8 cellular contexts compared by ENCODE assay signal in the genomic region with DNA sequence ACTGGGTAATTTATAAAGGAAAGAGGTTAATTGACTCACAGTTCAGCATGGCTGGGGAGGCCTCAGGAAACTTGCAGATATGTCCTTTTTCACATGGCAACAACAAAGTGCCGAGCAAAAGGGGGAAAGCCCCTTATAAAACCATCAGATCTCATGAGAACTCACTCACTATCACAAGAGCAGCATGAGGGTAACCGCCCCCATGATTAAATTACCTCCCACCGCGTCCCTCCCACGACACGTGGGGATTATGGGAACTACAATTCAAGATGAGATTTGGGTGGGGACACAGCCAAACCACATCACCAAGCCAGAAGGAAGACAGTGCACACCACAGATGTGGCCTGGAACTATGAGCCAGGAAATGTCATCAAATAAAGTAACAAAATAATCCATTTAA.
A peak's percentile ranks its signal among the peaks of the same experiment; 100 is the strongest.
DNase-seq lines count a peak whose midpoint lies in the region; ATAC-seq and TF ChIP-seq lines count a peak whose summit lies in the region.
"Not testable (repeated sequence)": the region's sequence is repeated elsewhere in the genome, so short reads cannot be mapped to it uniquely, and the experiment has no call there.

No MANE protein-coding gene starts in this region.

- H3K4me2 ChIP-seq in neural progenitor cell: not testable (repeated sequence)

- not testable (repeated sequence) for H3K27me3 ChIP-seq in CD4-positive, CD25-positive, alpha-beta regulatory T cell (ENCODE audit: control insufficient read depth, insufficient read depth, low read length); neural progenitor cell

- H3K9ac ChIP-seq in neural progenitor cell: not testable (repeated sequence)

- H3K4me1 ChIP-seq in CD4-positive, CD25-positive, alpha-beta regulatory T cell (ENCODE audit: control insufficient read depth, insufficient read depth, low read length, poor library complexity, severe bottlenecking): peaks cover 31% of the 10 kb centered on the region
- not testable (repeated sequence) for H3K4me1 ChIP-seq in neural progenitor cell

- peak; percentile 14 to 21 for ATAC-seq in CD4-positive, CD25-positive, alpha-beta regulatory T cell (ENCODE audit: low read depth in 2 of 2)
- peak; percentile 65 for ATAC-seq in stimulated activated effector memory CD8-positive, alpha-beta T cell treated with anti-CD3 and anti-CD28 coated beads, Interleukin-12 subunit alpha, Interleukin-12 subunit beta, amount 100 ng/mL, for 72 hours

- H3K36me3 Mint-ChIP-seq in CD4-positive, CD25-positive, alpha-beta regulatory T cell; activated T-cell treated with anti-CD3 and anti-CD28 coated beads, Interleukin-2, amount 50 U/mL, for 24 hours (ENCODE audit: low read depth); activated naive CD8-positive, alpha-beta T cell; neural progenitor cell; stimulated activated effector memory CD8-positive, alpha-beta T cell treated with anti-CD3 and anti-CD28 coated beads, Interleukin-12 subunit alpha, Interleukin-12 subunit beta, amount 100 ng/mL, for 72 hours: not testable (repeated sequence)
- peaks cover 11% of the 10 kb centered on the region for H3K36me3 Mint-ChIP-seq in T-helper 1 cell treated with Interleukin-12 subunit alpha and Interleukin-12 subunit beta and Interleukin-4 antibody, amounts not matched to agents 30 μg/mL and 1 μg/mL, for 36 hours (ENCODE audit: low read depth)

- not testable (repeated sequence) for H2AFZ ChIP-seq in neural progenitor cell (replicated peaks)

- H3K4me1 Mint-ChIP-seq in CD4-positive, CD25-positive, alpha-beta regulatory T cell: peaks cover 22 to 82% (median 51%) of the 10 kb centered on the region in 4 donors
- peaks cover 37% of the 10 kb centered on the region for H3K4me1 Mint-ChIP-seq in T-helper 1 cell treated with Interleukin-12 subunit alpha and Interleukin-12 subunit beta and Interleukin-4 antibody, amounts not matched to agents 30 μg/mL and 1 μg/mL, for 36 hours (ENCODE audit: low read depth)
- H3K4me1 Mint-ChIP-seq in activated T-cell treated with anti-CD3 and anti-CD28 coated beads, Interleukin-2, amount 50 U/mL, for 24 hours (ENCODE audit: low read depth): peaks cover 75% of the 10 kb centered on the region
- H3K4me1 Mint-ChIP-seq in activated naive CD8-positive, alpha-beta T cell (ENCODE audit: low read depth): peaks cover 72% of the 10 kb centered on the region
- peaks cover 37% of the 10 kb centered on the region for H3K4me1 Mint-ChIP-seq in neural progenitor cell
- peaks cover 31% of the 10 kb centered on the region for H3K4me1 Mint-ChIP-seq in stimulated activated effector memory CD8-positive, alpha-beta T cell treated with anti-CD3 and anti-CD28 coated beads, Interleukin-12 subunit alpha, Interleukin-12 subunit beta, amount 100 ng/mL, for 72 hours

- not testable (repeated sequence) for H3F3A ChIP-seq in neural progenitor cell (ENCODE audit: low read depth)

- H3K27ac Mint-ChIP-seq in CD4-positive, CD25-positive, alpha-beta regulatory T cell: peak overlapping the region; percentile 64 to 91 (median 85)
- H3K27ac Mint-ChIP-seq in T-helper 1 cell treated with Interleukin-12 subunit alpha and Interleukin-12 subunit beta and Interleukin-4 antibody, amounts not matched to agents 30 μg/mL and 1 μg/mL, for 36 hours: peak overlapping the region; percentile 42
- peak overlapping the region; percentile 80 for H3K27ac Mint-ChIP-seq in activated T-cell treated with anti-CD3 and anti-CD28 coated beads, Interleukin-2, amount 50 U/mL, for 24 hours
- H3K27ac Mint-ChIP-seq in activated naive CD8-positive, alpha-beta T cell: peak overlapping the region; percentile 82
- peak overlapping the region; percentile 90 for H3K27ac Mint-ChIP-seq in neural progenitor cell
- H3K27ac Mint-ChIP-seq in stimulated activated effector memory CD8-positive, alpha-beta T cell treated with anti-CD3 and anti-CD28 coated beads, Interleukin-12 subunit alpha, Interleukin-12 subunit beta, amount 100 ng/mL, for 72 hours: peak overlapping the region; percentile 62

- H3K36me3 ChIP-seq in CD4-positive, CD25-positive, alpha-beta regulatory T cell (ENCODE audit: control insufficient read depth, insufficient read depth, low read length); neural progenitor cell: not testable (repeated sequence)

- TF ChIP-seq CTCF in neural progenitor cell (IDR thresholded peaks at IDR 0.05): not testable (repeated sequence)

- H3K9me3 ChIP-seq in CD4-positive, CD25-positive, alpha-beta regulatory T cell (ENCODE audit: control insufficient read depth in 2 of 2, low read length in 2 of 2); neural progenitor cell (ENCODE audit: low read depth): not testable (repeated sequence)

- not testable (repeated sequence) for H3K4me3 ChIP-seq in CD4-positive, CD25-positive, alpha-beta regulatory T cell (ENCODE audit: low read depth, low read length); neural progenitor cell

- not testable (repeated sequence) for H3K9me3 Mint-ChIP-seq in CD4-positive, CD25-positive, alpha-beta regulatory T cell; activated T-cell treated with anti-CD3 and anti-CD28 coated beads, Interleukin-2, amount 50 U/mL, for 24 hours; activated naive CD8-positive, alpha-beta T cell (ENCODE audit: low read depth); neural progenitor cell; stimulated activated effector memory CD8-positive, alpha-beta T cell treated with anti-CD3 and anti-CD28 coated beads, Interleukin-12 subunit alpha, Interleukin-12 subunit beta, amount 100 ng/mL, for 72 hours
- peaks cover 15% of the 10 kb centered on the region for H3K9me3 Mint-ChIP-seq in T-helper 1 cell treated with Interleukin-12 subunit alpha and Interleukin-12 subunit beta and Interleukin-4 antibody, amounts not matched to agents 30 μg/mL and 1 μg/mL, for 36 hours

- peak overlapping the region; percentile 0 to 51 (median 5) for H3K4me3 Mint-ChIP-seq in CD4-positive, CD25-positive, alpha-beta regulatory T cell
- peak overlapping the region; percentile 19 for H3K4me3 Mint-ChIP-seq in T-helper 1 cell treated with Interleukin-12 subunit alpha and Interleukin-12 subunit beta and Interleukin-4 antibody, amounts not matched to agents 30 μg/mL and 1 μg/mL, for 36 hours
- peak overlapping the region; percentile 10 for H3K4me3 Mint-ChIP-seq in activated T-cell treated with anti-CD3 and anti-CD28 coated beads, Interleukin-2, amount 50 U/mL, for 24 hours
- peak overlapping the region; percentile 7 for H3K4me3 Mint-ChIP-seq in activated naive CD8-positive, alpha-beta T cell
- H3K4me3 Mint-ChIP-seq in neural progenitor cell; stimulated activated effector memory CD8-positive, alpha-beta T cell treated with anti-CD3 and anti-CD28 coated beads, Interleukin-12 subunit alpha, Interleukin-12 subunit beta, amount 100 ng/mL, for 72 hours: not testable (repeated sequence)

- H4K20me1 ChIP-seq in neural progenitor cell (ENCODE audit: low read depth): not testable (repeated sequence)

- H3K27me3 Mint-ChIP-seq in CD4-positive, CD25-positive, alpha-beta regulatory T cell; T-helper 1 cell treated with Interleukin-12 subunit alpha and Interleukin-12 subunit beta and Interleukin-4 antibody, amounts not matched to agents 30 μg/mL and 1 μg/mL, for 36 hours (ENCODE audit: low read depth); activated T-cell treated with anti-CD3 and anti-CD28 coated beads, Interleukin-2, amount 50 U/mL, for 24 hours; activated naive CD8-positive, alpha-beta T cell: not testable (repeated sequence)
- H3K27me3 Mint-ChIP-seq in neural progenitor cell (ENCODE audit: insufficient read depth, low read depth): peaks cover 21% of the 10 kb centered on the region

- H3K27ac ChIP-seq in CD4-positive, CD25-positive, alpha-beta regulatory T cell (ENCODE audit: insufficient read depth, low read length, poor library complexity, severe bottlenecking); neural progenitor cell: not testable (repeated sequence)

- peak in 2 of 3 donors; percentile 13 to 53 for DNase-seq in CD4-positive, CD25-positive, alpha-beta regulatory T cell
- peak; percentile 58 to 69 for DNase-seq in activated CD4-positive, alpha-beta T cell treated with anti-CD3 and anti-CD28 coated beads, Interleukin-2, amount 50 U/mL, for 48 hours
- DNase-seq in activated T-cell treated with anti-CD3 and anti-CD28 coated beads, Interleukin-2, amount 50 U/mL, for 24 hours: peak; percentile 67
- not testable (repeated sequence) for DNase-seq in neural progenitor cell (ENCODE audit: low spot score)
- peak; percentile 36 to 72 for DNase-seq in stimulated activated CD4-positive, alpha-beta T cell treated with anti-CD3 and anti-CD28 coated beads, Interleukin-4, amount 100 ng/mL, for 4 hours
- peak in 1 of 2 donors; percentile 47 for DNase-seq in stimulated activated effector memory CD8-positive, alpha-beta T cell treated with anti-CD3 and anti-CD28 coated beads, Interleukin-12 subunit alpha, Interleukin-12 subunit beta, amount 100 ng/mL, for 72 hours (ENCODE audit: low spot score in 2 of 2)

- not testable (repeated sequence) for H3K79me2 ChIP-seq in neural progenitor cell (ENCODE audit: low read depth)
